Comparison of ENCODE assay signal across 28 cellular contexts in the genomic region with DNA sequence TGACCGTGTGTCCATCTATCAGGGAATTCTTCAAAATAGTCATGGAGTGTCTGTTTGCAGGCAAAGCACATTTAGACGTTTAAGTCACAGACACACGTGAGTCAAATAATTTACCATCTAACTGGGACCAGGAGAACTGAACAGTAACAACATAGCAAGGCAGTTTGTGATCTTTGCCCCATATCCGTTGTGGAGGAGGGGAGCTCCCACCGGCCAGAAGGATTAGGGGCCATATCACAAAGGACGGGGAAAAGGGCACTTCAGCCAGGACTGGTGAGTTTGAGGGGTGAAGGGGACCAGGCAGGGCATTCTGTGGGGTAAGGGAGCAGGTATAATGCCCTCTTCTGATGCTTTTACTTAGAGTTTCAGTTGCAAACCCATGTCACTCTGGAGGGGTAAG. TPM values are rescaled to one million over a fixed set of nuclear protein-coding genes. Genes with fewer than 3 reads are reported as not detected.
"Had no signal": no experiment of that assay in that cellular context is flagged by ENCODE, and none has a peak within 500 bp of the region (broad histone marks: within the 10 kb centered on the region; RNA-seq: fewer than 3 reads in every experiment).

No MANE protein-coding gene starts in this region.

- FAIRE-seq: bronchial epithelial cell, keratinocyte had no signal

- H3K27ac ChIP-seq: adrenal gland, ascending aorta, epithelial cell of prostate, gastroesophageal sphincter, lower lobe of right lung, parathyroid adenoma, testis, vagina had no signal

- H3K36me3 ChIP-seq: adrenal gland, ascending aorta, gastroesophageal sphincter, lower lobe of right lung, vagina had no signal

- H3K27me3 ChIP-seq: adrenal gland, ascending aorta, gastroesophageal sphincter, testis, vagina had no signal

- H3K4me1 ChIP-seq: adrenal gland, ascending aorta, testis, vagina had no signal

- H3K4me3 ChIP-seq: adrenal gland, ascending aorta, gastroesophageal sphincter, lower lobe of right lung, smooth muscle cell, testis, vagina had no signal

- DNase-seq: activated CD4-positive, alpha-beta T cell treated with anti-CD3 and anti-CD28 coated beads for 36 hours; activated CD4-positive, alpha-beta T cell treated with anti-CD3 and anti-CD28 coated beads, Interleukin-2, amount 50 U/mL, for 48 hours; activated CD8-positive, alpha-beta memory T cell treated with anti-CD3 and anti-CD28 coated beads, Interleukin-2, amount 50 U/mL, for 48 hours; activated naive CD4-positive, alpha-beta T cell; activated T-cell treated with anti-CD3 and anti-CD28 coated beads, Interleukin-2, amount 50 U/mL, for 4 hours; adrenal gland; cerebellar nuclear complex; cortex of kidney; head of caudate nucleus; lower lobe of right lung; mesendoderm; natural killer cell; stimulated activated CD4-positive, alpha-beta T cell treated with anti-CD3 and anti-CD28 coated beads, Interleukin-15, amount 100 ng/mL, for 24 hours; stimulated activated CD8-positive, alpha-beta memory T cell treated with anti-CD3 and anti-CD28 coated beads, Interleukin-4, amount 100 ng/mL, for 48 hours; stimulated activated naive B cell treated with anti-CD40 and anti-IgM and Interleukin-4, amounts not matched to agents 10 μg/mL and 1 μg/mL and 100 μg/mL, for 72 hours; T-helper 9 cell; testis had no signal

- H3K9ac ChIP-seq: parathyroid adenoma had no signal

- ATAC-seq: activated CD4-positive, alpha-beta T cell treated with anti-CD3 and anti-CD28 coated beads for 36 hours; activated T-cell treated with anti-CD3 and anti-CD28 coated beads, Interleukin-2, amount 50 U/mL, for 4 hours; gastroesophageal sphincter; left lobe of liver; lower lobe of right lung; natural killer cell; sciatic nerve; stimulated activated naive B cell treated with anti-CD40 and anti-IgM and Interleukin-4, amounts not matched to agents 10 μg/mL and 1 μg/mL and 100 μg/mL, for 72 hours; WTC11 had no signal

- H3K9me3 ChIP-seq: adrenal gland, ascending aorta, gastroesophageal sphincter, lower lobe of right lung, testis, vagina had no signal

RNA-seq across cellular contexts. Expression of a gene that starts 22.9 kb away (rescaled TPM):
- total RNA-seq: ascending aorta, bronchial epithelial cell had no signal
